10 cellular contexts compared by ENCODE assay signal in the genomic region with DNA sequence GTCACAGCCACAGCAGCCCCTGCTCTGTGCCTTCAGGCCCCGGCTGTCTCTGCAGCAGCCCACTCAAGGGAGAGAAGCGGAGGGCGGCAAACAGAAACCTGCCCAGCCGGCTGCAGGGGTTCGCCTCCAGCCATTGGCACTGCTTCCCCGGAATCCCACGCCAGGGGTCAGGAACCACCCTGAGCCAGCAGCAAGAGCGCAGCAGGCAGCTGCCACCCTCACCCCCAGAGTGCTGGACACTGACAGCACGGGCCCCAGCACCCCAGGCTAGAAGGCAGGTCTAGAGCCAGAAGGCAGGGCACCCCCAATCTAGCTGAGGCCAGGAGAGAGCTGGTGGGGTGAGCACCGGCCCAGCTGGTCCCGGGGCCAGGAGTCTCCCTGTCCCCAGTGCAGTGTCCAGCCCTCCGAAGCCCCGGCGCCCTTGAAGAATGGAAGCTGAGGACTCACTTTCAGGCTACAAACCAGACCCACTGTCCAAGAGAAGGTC. TPM values are rescaled to one million over a fixed set of nuclear protein-coding genes. Genes with fewer than 3 reads are reported as not detected.
A peak's percentile ranks its signal among the peaks of the same experiment; 100 is the strongest.
DNase-seq lines count a peak whose midpoint lies in the region; ATAC-seq, FAIRE-seq and TF ChIP-seq lines count a peak whose summit lies in the region.
"Had no signal": no experiment of that assay in that cellular context is flagged by ENCODE, and none has a peak within 500 bp of the region (broad histone marks: within the 10 kb centered on the region; RNA-seq: fewer than 3 reads in every experiment).

No MANE protein-coding gene starts in this region.

- no peaks in the 10 kb centered on the region for H3K36me3 Mint-ChIP-seq in IgD-negative memory B cell
- H3K36me3 Mint-ChIP-seq in progenitor cell of endocrine pancreas (ENCODE audit: insufficient read depth) = peaks cover 2% of the 10 kb centered on the region

- CTCF ChIA-PET in K562 (lab: Yijun Ruan, JAX; ENCODE audit: low intra/inter-chr PET ratio) = no interaction called here

- no peak for TF ChIP-seq EP300 in K562 (IDR thresholded peaks at IDR 0.05; ENCODE audit: low read length)

- H3K4me3 Mint-ChIP-seq in IgD-negative memory B cell (peak overlapping the region in 3 of 4 donors; percentile 93 to 95 (median 93)), progenitor cell of endocrine pancreas (ENCODE audit: low read depth) (no peak overlapping the region)

- H3K79me2 ChIP-seq in DOHH2 (ENCODE audit: control insufficient read depth, low read length) (peaks cover 27% of the 10 kb centered on the region), K562 (ENCODE audit: control insufficient read depth, insufficient read depth, low read length) (peaks cover 24% of the 10 kb centered on the region)

- H3K27ac ChIP-seq in DOHH2 (ENCODE audit: low read depth, low read length) (peak overlapping the region; percentile 91; the same call in 1 of the 2 replicates), K562 (ENCODE audit: extremely low read depth, low read depth, low read length) (no peak overlapping the region)

- BruUV-seq in K562 (replicated peaks; lab: Mats Ljungman, UMichigan) = no TSS peak

- H3K4me1 ChIP-seq in DOHH2 (ENCODE audit: control insufficient read depth, low read length) = peaks cover 54% of the 10 kb centered on the region
- H3K4me1 ChIP-seq in K562 (replicated peaks in 1 of 2; ENCODE audit: control insufficient read depth in 2 of 2, insufficient read depth in 2 of 2, low read length in 2 of 2) = peaks cover 27 to 95% of the 10 kb centered on the region in 2 experiments

- 91% methylated on average over 7 of the region's 14 CpGs for WGBS in K562 (ENCODE audit: insufficient coverage, low coverage, missing lambda C conversion rate)

- no peak for FAIRE-seq in K562 (lab: Jason Lieb, UNC)

- peaks cover 18% of the 10 kb centered on the region for H3F3A ChIP-seq in DOHH2 (ENCODE audit: control insufficient read depth, insufficient read depth)

- DNase-seq in K562 (ENCODE audit: extremely low read depth in 1 of 4, low spot score in 3 of 4) (no peak), progenitor cell of endocrine pancreas (ENCODE audit: low spot score, unreplicated experiment) (no peak), medulla oblongata (ENCODE audit: extremely low spot score) (no peak), foreskin fibroblast (no peak), NAMALWA (ENCODE audit: low spot score) (no peak), NCI-H2107 (lab: John Stamatoyannopoulos, UW) (no peak)
- DNase-seq: caudate nucleus, NCI-H748 treated with DMSO at 0.1 percent for 48 hours had no signal

- no peak overlapping the region for H3K4me3 ChIP-seq in DOHH2 (ENCODE audit: low read length)
- H3K4me3 ChIP-seq in K562 = no peak overlapping the region
- H3K4me3 ChIP-seq in foreskin fibroblast (ENCODE audit: low read depth in 1 of 2, low read length in 2 of 2) = no peak overlapping the region

- no peaks in the 10 kb centered on the region for H3K27me3 Mint-ChIP-seq in IgD-negative memory B cell
- no peaks in the 10 kb centered on the region for H3K27me3 Mint-ChIP-seq in progenitor cell of endocrine pancreas

- H3K36me3 ChIP-seq in DOHH2 (ENCODE audit: control insufficient read depth, low read length) = peaks cover 27% of the 10 kb centered on the region
- H3K36me3 ChIP-seq in K562 (ENCODE audit: control insufficient read depth, insufficient read depth, low read length) = peaks cover 27% of the 10 kb centered on the region

- no peaks in the 10 kb centered on the region for H3K9me1 ChIP-seq in K562 (ENCODE audit: control insufficient read depth, insufficient read depth, low read length)

- ATAC-seq in K562 = no peak

- POLR2A ChIA-PET in K562 (lab: Yijun Ruan, JAX) = interaction anchor here (0.5 to 10.6 kb wide), 23 partner anchors 8 to 418 kb away, joined by 3 to 227 read pairs (median 5); partner anchors contain the start of genes RNF157, UBALD2 and WBP2

- H3K9me3 ChIP-seq in DOHH2 (ENCODE audit: control insufficient read depth, insufficient read depth, low read length) (no peaks in the 10 kb centered on the region), K562 (replicated peaks; ENCODE audit: control insufficient read depth, insufficient read depth, low read depth, low read length) (no peaks in the 10 kb centered on the region)

- H3K4me2 ChIP-seq in DOHH2 (ENCODE audit: low read length) = peak overlapping the region; percentile 81; the same call in 1 of the 2 replicates
- H3K4me2 ChIP-seq in K562 (ENCODE audit: insufficient read depth, low read length) = no peak overlapping the region

- H3K27me3 ChIP-seq in DOHH2 (ENCODE audit: control insufficient read depth, low read length) = no peaks in the 10 kb centered on the region
- no peaks in the 10 kb centered on the region for H3K27me3 ChIP-seq in K562 (ENCODE audit: control insufficient read depth in 2 of 2, insufficient read depth in 2 of 2, low read length in 2 of 2)

- TF ChIP-seq POLR2A in K562 (conservative IDR thresholded peaks at IDR 0.05) = no peak

- H3K9ac ChIP-seq in K562 (ENCODE audit: insufficient read depth in 1 of 2, low read depth in 2 of 2, low read length in 2 of 2) = peak overlapping the region in 1 of 2 experiments; percentile 6; a peak in 2 of 4 replicates

- peaks cover 35 to 45% (median 38%) of the 10 kb centered on the region in 3 donors for H3K4me1 Mint-ChIP-seq in IgD-negative memory B cell
- peaks cover 1% of the 10 kb centered on the region for H3K4me1 Mint-ChIP-seq in progenitor cell of endocrine pancreas (ENCODE audit: low read depth)

- no peak overlapping the region for H2AFZ ChIP-seq in K562 (ENCODE audit: low read depth, low read length)

- H3K9me3 Mint-ChIP-seq in IgD-negative memory B cell = no peaks in the 10 kb centered on the region
- no peaks in the 10 kb centered on the region for H3K9me3 Mint-ChIP-seq in progenitor cell of endocrine pancreas (ENCODE audit: low read depth)

- in situ Hi-C loops in K562 (cut with MboI) = no loop called here

- no peaks in the 10 kb centered on the region for H4K20me1 ChIP-seq in DOHH2 (ENCODE audit: control insufficient read depth, insufficient read depth, low read depth, low read length)
- H4K20me1 ChIP-seq in K562 (replicated peaks; ENCODE audit: control insufficient read depth, insufficient read depth, low read length) = no peaks in the 10 kb centered on the region

- TF ChIP-seq CTCF in DOHH2 (IDR thresholded peaks at IDR 0.05; ENCODE audit: low read depth, low read length, poor library complexity, severe bottlenecking) (no peak), K562 (IDR thresholded peaks at IDR 0.05 in 2 of 3, conservative IDR thresholded peaks at IDR 0.05 in 1 of 3; ENCODE audit: insufficient read depth in 2 of 3, low read depth in 1 of 3, low read length in 3 of 3) (no peak), progenitor cell of endocrine pancreas (IDR thresholded peaks at IDR 0.05; ENCODE audit: unreplicated experiment) (no peak), foreskin fibroblast (IDR thresholded peaks at IDR 0.05; ENCODE audit: low read depth, low read length) (no peak)

- intact Hi-C loops in K562 (cut with micrococcal nuclease) = no loop called here

- TF ChIP-seq RAD21 in K562 (CRISPR knock-in tag; conservative IDR thresholded peaks at IDR 0.05 in 1 of 2, IDR thresholded peaks at IDR 0.05 in 1 of 2) = no peak

- H3K27ac Mint-ChIP-seq in IgD-negative memory B cell (peak overlapping the region; percentile 96 to 99 (median 97)), progenitor cell of endocrine pancreas (peak overlapping the region; percentile 16)

- H3K9me2 ChIP-seq in DOHH2 (replicated peaks; ENCODE audit: control insufficient read depth, low read length) = no peaks in the 10 kb centered on the region

RNA-seq across cellular contexts. Expression of gene UBALD2, which starts 8.3 kb away (rescaled TPM):
- polyA plus RNA-seq in IgD-negative memory B cell (4.3 TPM), K562 (2011; rRNA removed) (46.6 and 79.6 TPM in 2 replicates), K562 (2014; fragmentation: Illumina TruSeq; extraction: Trizol) (17.4 and 39.3 TPM in 2 replicates), K562 (2014; fragmentation: Nextera tagmentation; extraction: Ambion mirVana) (1 to 10 TPM; 2.3 to 3.9 TPM), K562 (2014; rRNA removed) (40.6 and 46.5 TPM in 2 replicates)
- total RNA-seq in K562 (2011; cell fraction: chromatin; rRNA removed; ENCODE audit: low replicate concordance) = 10.6 and 25.5 TPM in 2 replicates
- total RNA-seq in K562 (2011; cell fraction: nucleolus; rRNA removed) = 27.3 and 33.0 TPM in 2 replicates
- total RNA-seq in K562 (2011; cell fraction: nucleoplasm; rRNA removed) = 22.7 and 24.3 TPM in 2 replicates
- total RNA-seq in K562 (2014; rRNA removed) (43.1 and 52.7 TPM in 2 replicates), K562 (2014; rRNA removed; fragmentation: Illumina TruSeq; extraction: Trizol) (5.8 and 7.6 TPM in 2 replicates), K562 (2015; rRNA removed; fragmentation: Illumina TruSeq; extraction: Trizol) (21.9 and 25.3 TPM in 2 replicates), K562 (2021) (85.3 and 94.1 TPM in 2 replicates), progenitor cell of endocrine pancreas (31.2 and 36.3 TPM in 2 replicates)
- 34.5 and 74.0 TPM in 2 replicates for polyA plus RNA-seq in K562 (2011; cell fraction: cytosol; rRNA removed)
- 55.6 and 56.6 TPM in 2 replicates for polyA plus RNA-seq in K562 (2011; cell fraction: nucleus; rRNA removed)
- 62.8 and 75.4 TPM in 2 replicates for polyA plus RNA-seq in K562 (2012)
- polyA minus RNA-seq in K562 (2011; rRNA and poly(A)+ RNA removed) = 8.0 and 8.5 TPM in 2 replicates
- 32.8 and 59.0 TPM in 2 replicates for polyA minus RNA-seq in K562 (2011; cell fraction: cytosol; rRNA and poly(A)+ RNA removed)
- polyA minus RNA-seq in K562 (2011; cell fraction: nucleus; rRNA and poly(A)+ RNA removed) = 8.1 and 9.6 TPM in 2 replicates

RNA-seq across cellular contexts. Expression of gene RNF157, which starts 33.2 kb away (rescaled TPM):
- polyA plus RNA-seq in IgD-negative memory B cell (0.43 TPM), K562 (2011; rRNA removed) (30.5 and 37.8 TPM in 2 replicates), K562 (2014; fragmentation: Illumina TruSeq; extraction: Trizol) (29.0 and 31.7 TPM in 2 replicates), K562 (2014; fragmentation: Nextera tagmentation; extraction: Ambion mirVana) (10 to 100 TPM in 1 of 2 experiments, 1 to 10 TPM in 1; 8.1 to 12.7 TPM), K562 (2014; rRNA removed) (20.8 and 26.3 TPM in 2 replicates)
- 105 and 114 TPM in 2 replicates for total RNA-seq in K562 (2011; cell fraction: chromatin; rRNA removed; ENCODE audit: low replicate concordance)
- total RNA-seq in K562 (2011; cell fraction: nucleolus; rRNA removed) = 43.7 and 60.5 TPM in 2 replicates
- 85.8 and 127 TPM in 2 replicates for total RNA-seq in K562 (2011; cell fraction: nucleoplasm; rRNA removed)
- total RNA-seq in K562 (2014; rRNA removed) (12.7 and 21.6 TPM in 2 replicates), K562 (2014; rRNA removed; fragmentation: Illumina TruSeq; extraction: Trizol) (16.3 and 17.9 TPM in 2 replicates), K562 (2015; rRNA removed; fragmentation: Illumina TruSeq; extraction: Trizol) (28.2 and 28.7 TPM in 2 replicates), K562 (2021) (28.6 and 29.0 TPM in 2 replicates), progenitor cell of endocrine pancreas (43.5 and 45.9 TPM in 2 replicates)
- 29.5 and 33.1 TPM in 2 replicates for polyA plus RNA-seq in K562 (2011; cell fraction: cytosol; rRNA removed)
- polyA plus RNA-seq in K562 (2011; cell fraction: nucleus; rRNA removed) = 28.4 and 36.3 TPM in 2 replicates
- polyA plus RNA-seq in K562 (2012) = 21.3 and 53.9 TPM in 2 replicates
- 40.3 and 41.8 TPM in 2 replicates for polyA minus RNA-seq in K562 (2011; rRNA and poly(A)+ RNA removed)
- 30.4 and 40.2 TPM in 2 replicates for polyA minus RNA-seq in K562 (2011; cell fraction: cytosol; rRNA and poly(A)+ RNA removed)
- 13.2 and 28.3 TPM in 2 replicates for polyA minus RNA-seq in K562 (2011; cell fraction: nucleus; rRNA and poly(A)+ RNA removed)

RNA-seq across cellular contexts. Expression of gene QRICH2, which starts 34.6 kb away (rescaled TPM):
- 0.14 TPM for polyA plus RNA-seq in IgD-negative memory B cell
- 4.4 and 9.4 TPM in 2 replicates for total RNA-seq in K562 (2011; cell fraction: chromatin; rRNA removed; ENCODE audit: low replicate concordance)
- total RNA-seq in K562 (2011; cell fraction: nucleolus; rRNA removed) = 3.3 and 4.1 TPM in 2 replicates
- 2.4 TPM in 2 replicates for total RNA-seq in K562 (2011; cell fraction: nucleoplasm; rRNA removed)
- 1.3 and 1.5 TPM in 2 replicates for total RNA-seq in K562 (2014; rRNA removed)
- total RNA-seq in K562 (2014; rRNA removed; fragmentation: Illumina TruSeq; extraction: Trizol) = 0.89 and 1.1 TPM in 2 replicates
- total RNA-seq in K562 (2015; rRNA removed; fragmentation: Illumina TruSeq; extraction: Trizol) = 1.6 and 2.0 TPM in 2 replicates
- 1.4 and 2.0 TPM in 2 replicates for total RNA-seq in K562 (2021)
- polyA plus RNA-seq in K562 (2011; rRNA removed) = 0.46 and 1.3 TPM in 2 replicates
- polyA plus RNA-seq in K562 (2011; cell fraction: cytosol; rRNA removed) = 0.82 and 1.0 TPM in 2 replicates
- polyA plus RNA-seq in K562 (2011; cell fraction: nucleus; rRNA removed) = 3.4 and 4.1 TPM in 2 replicates
- polyA plus RNA-seq in K562 (2012) = 1.5 and 13.0 TPM in 2 replicates
- 0.40 and 0.61 TPM in 2 replicates for polyA plus RNA-seq in K562 (2014; fragmentation: Illumina TruSeq; extraction: Trizol)
- polyA plus RNA-seq in K562 (2014; fragmentation: Nextera tagmentation; extraction: Ambion mirVana) = under 1 TPM; 0.03 to 0.07 TPM
- 0.81 and 1.2 TPM in 2 replicates for polyA plus RNA-seq in K562 (2014; rRNA removed)
- 6.7 and 10.1 TPM in 2 replicates for polyA minus RNA-seq in K562 (2011; rRNA and poly(A)+ RNA removed)
- polyA minus RNA-seq in K562 (2011; cell fraction: cytosol; rRNA and poly(A)+ RNA removed) = 1.8 and 2.2 TPM in 2 replicates
- 1.1 and 2.2 TPM in 2 replicates for polyA minus RNA-seq in K562 (2011; cell fraction: nucleus; rRNA and poly(A)+ RNA removed)
- 16.0 and 18.5 TPM in 2 replicates for total RNA-seq in progenitor cell of endocrine pancreas
